In genomic region chr2:100427627-100428258, GRCh38 we compare ENCODE assay signal across 9 cellular contexts. TPM values are rescaled to one million over a fixed set of nuclear protein-coding genes. Genes with fewer than 3 reads are reported as not detected.
A peak's percentile ranks its signal among the peaks of the same experiment; 100 is the strongest.
DNase-seq lines count a peak whose midpoint lies in the region; FAIRE-seq and TF ChIP-seq lines count a peak whose summit lies in the region.
"Had no signal": no experiment of that assay in that cellular context is flagged by ENCODE, and none has a peak within 500 bp of the region (broad histone marks: within the 10 kb centered on the region; RNA-seq: fewer than 3 reads in every experiment).

No MANE protein-coding gene starts in this region.

- H3K4me3 ChIP-seq in bronchial epithelial cell (ENCODE audit: low read depth, low read length) (no peak overlapping the region), liver (ENCODE audit: low read depth in 1 of 3, low read length in 3 of 3) (no peak overlapping the region), coronary artery (no peak overlapping the region)

- FAIRE-seq in bronchial epithelial cell (lab: Jason Lieb, UNC): no peak

- H3K27me3 ChIP-seq in bronchial epithelial cell (ENCODE audit: control insufficient read depth, insufficient read depth, low read length) (no peaks in the 10 kb centered on the region), liver (ENCODE audit: control insufficient read depth in 4 of 4, insufficient read depth in 4 of 4, low read length in 3 of 4) (peaks cover 0 to 6% (median 0%) of the 10 kb centered on the region in 4 donors)

- H3K27ac ChIP-seq in liver (ENCODE audit: low read depth in 1 of 2, low read length in 2 of 2) (no peak overlapping the region), coronary artery (no peak overlapping the region)

- WGBS in liver: 40% methylated on average over 11 of the region's 11 CpGs

- DNase-seq in EL (peak; percentile 24), LHCN-M2 (ENCODE audit: low read depth) (peak; percentile 18), bronchial epithelial cell (ENCODE audit: low read depth) (peak; percentile 57), coronary artery (ENCODE audit: low spot score) (no peak), foreskin melanocyte (no peak)
- peak; percentile 8 to 31 (median 10) for DNase-seq in activated CD4-positive, CD25-positive, alpha-beta regulatory T cell (lab: John Stamatoyannopoulos, UW)
- peak; percentile 14 to 48 for DNase-seq in stimulated activated CD8-positive, alpha-beta memory T cell treated with anti-CD3 and anti-CD28 coated beads, Interleukin-15, amount 100 ng/mL, for 4 hours (ENCODE audit: low read depth in 2 of 2)

- no peak overlapping the region for H3K9ac ChIP-seq in liver (ENCODE audit: low read depth in 1 of 2, low read length in 2 of 2)

- TF ChIP-seq RAD21 in liver (IDR thresholded peaks at IDR 0.05): peak; percentile 17 to 59

- H3K36me3 ChIP-seq in bronchial epithelial cell (ENCODE audit: control insufficient read depth, insufficient read depth, low read length) (no peaks in the 10 kb centered on the region), liver (ENCODE audit: control insufficient read depth in 4 of 4, insufficient read depth in 3 of 4, low read depth in 1 of 4, low read length in 3 of 4) (no peaks in the 10 kb centered on the region)

- TF ChIP-seq CTCF in bronchial epithelial cell (IDR thresholded peaks at IDR 0.05; ENCODE audit: insufficient read depth, low read length, severe bottlenecking) (peak; percentile 74), liver (IDR thresholded peaks at IDR 0.05; ENCODE audit: low read depth, low read length, missing input control) (no peak), coronary artery (IDR thresholded peaks at IDR 0.05) (no peak)

- peaks cover 0 to 3% (median 0%) of the 10 kb centered on the region in 4 donors for H3K9me3 ChIP-seq in liver (ENCODE audit: control insufficient read depth in 4 of 4, low read length in 3 of 4)

- no peaks in the 10 kb centered on the region for H3K4me1 ChIP-seq in liver (ENCODE audit: control insufficient read depth in 4 of 4, insufficient read depth in 4 of 4, low read length in 3 of 4)

TF ChIP-seq in liver, 16 proteins besides CTCF, POLR2A, EP300 and RAD21:
- peak; percentile 17 for TF ChIP-seq REST (IDR thresholded peaks at IDR 0.05)
- TF ChIP-seq HNF4A (conservative IDR thresholded peaks at IDR 0.05): no peak

RNA-seq across cellular contexts. Expression of gene CHST10, which starts 10.3 kb away (rescaled TPM):
- total RNA-seq in LHCN-M2 (2014; rRNA removed) (12.4 and 17.1 TPM in 2 replicates), bronchial epithelial cell (0.38 and 2.6 TPM in 2 replicates), liver (1 to 10 TPM; 1.5 to 5.2 TPM)
- polyA plus RNA-seq in LHCN-M2 (2012): 5.2 TPM
- under 1 TPM; 0.11 to 0.47 TPM for polyA plus RNA-seq in liver

RNA-seq across cellular contexts. Expression of gene NMS, which starts 42.5 kb away (rescaled TPM):
- total RNA-seq in LHCN-M2 (2014; rRNA removed) (not detected in 2 replicates), bronchial epithelial cell (not detected in 2 replicates), liver (not detected)
- not detected for polyA plus RNA-seq in LHCN-M2 (2012)
- not detected for polyA plus RNA-seq in liver
- total RNA-seq: T-helper 1 cell treated with Interleukin-12 subunit alpha and Interleukin-12 subunit beta and Interleukin-4 antibody, amounts not matched to agents 30 ng/mL and 1 ng/mL, for 36 hours had no signal

Comparison
In these comparisons a context has a peak if more than half of its experiments do, and no peak if none do; other contexts are left out.
1. DNase-seq: peak in EL (single experiment), LHCN-M2 (single experiment), activated CD4-positive, CD25-positive, alpha-beta regulatory T cell (4 of 4), bronchial epithelial cell (single experiment) and stimulated activated CD8-positive, alpha-beta memory T cell treated with anti-CD3 and anti-CD28 coated beads, Interleukin-15, amount 100 ng/mL, for 4 hours (2 of 2); none in coronary artery (single experiment) and foreskin melanocyte (single experiment).